8 cellular contexts compared by ENCODE assay signal in genomic region chr6:57090458-57091067, GRCh38. TPM values are rescaled to one million over a fixed set of nuclear protein-coding genes. Genes with fewer than 3 reads are reported as not detected.
A peak's percentile ranks its signal among the peaks of the same experiment; 100 is the strongest.
DNase-seq lines count a peak whose midpoint lies in the region; ATAC-seq, FAIRE-seq and TF ChIP-seq lines count a peak whose summit lies in the region.
"Not testable (repeated sequence)": the region's sequence is repeated elsewhere in the genome, so short reads cannot be mapped to it uniquely, and the experiment has no call there.

No MANE protein-coding gene starts in this region.

- TF ChIP-seq POLR2A in HepG2 (IDR thresholded peaks at IDR 0.05; ENCODE audit: insufficient read depth in 1 of 2, low read depth in 2 of 2, low read length in 2 of 2) = not testable (repeated sequence)

- peak overlapping the region in 5 of 7 donors; percentile 82 to 94 (median 90) for H3K4me3 Mint-ChIP-seq in CD8-positive, alpha-beta memory T cell
- H3K4me3 Mint-ChIP-seq in activated B cell treated with CpG ODN at 0.5 μM for 24 hours (peak overlapping the region; percentile 86), chondrocyte (ENCODE audit: unreplicated experiment) (peak overlapping the region; percentile 83)
- H3K4me3 Mint-ChIP-seq in stimulated activated effector memory CD8-positive, alpha-beta T cell treated with anti-CD3 and anti-CD28 coated beads, Interleukin-12 subunit alpha, Interleukin-12 subunit beta, amount 100 ng/mL, for 72 hours = peak overlapping the region; percentile 74

- BruUV-seq in HepG2 (replicated peaks; lab: Mats Ljungman, UMichigan) = TSS peak; percentile 65

- CTCF ChIA-PET in CD8-positive, alpha-beta memory T cell (lab: Charles Lee); activated B cell treated with CpG ODN at 0.5 μM for 24 hours (lab: Charles Lee); HepG2 (lab: Yijun Ruan, JAX; ENCODE audit: low intra/inter-chr PET ratio, low total read pairs): not testable (repeated sequence)

- H3K9me3 ChIP-seq in CD8-positive, alpha-beta memory T cell (ENCODE audit: low read length); HepG2 (ENCODE audit: low read length): not testable (repeated sequence)

- not testable (repeated sequence) for H3K4me3 ChIP-seq in CD8-positive, alpha-beta memory T cell (ENCODE audit: low read length); HepG2 (replicated peaks in 1 of 3; ENCODE audit: insufficient read depth in 1 of 3, low read depth in 2 of 3, low read length in 3 of 3)

- H3K9me3 Mint-ChIP-seq in CD8-positive, alpha-beta memory T cell; activated B cell treated with CpG ODN at 0.5 μM for 24 hours; chondrocyte (ENCODE audit: low read depth); stimulated activated effector memory CD8-positive, alpha-beta T cell treated with anti-CD3 and anti-CD28 coated beads, Interleukin-12 subunit alpha, Interleukin-12 subunit beta, amount 100 ng/mL, for 72 hours: not testable (repeated sequence)

- not testable (repeated sequence) for TF ChIP-seq RAD21 in HepG2 (CRISPR knock-in tag; IDR thresholded peaks at IDR 0.05)

- peak overlapping the region in 1 of 8 donors; percentile 97 for H3K27ac Mint-ChIP-seq in CD8-positive, alpha-beta memory T cell
- not testable (repeated sequence) for H3K27ac Mint-ChIP-seq in activated B cell treated with CpG ODN at 0.5 μM for 24 hours; chondrocyte (ENCODE audit: unreplicated experiment)
- peak overlapping the region; percentile 74 for H3K27ac Mint-ChIP-seq in stimulated activated effector memory CD8-positive, alpha-beta T cell treated with anti-CD3 and anti-CD28 coated beads, Interleukin-12 subunit alpha, Interleukin-12 subunit beta, amount 100 ng/mL, for 72 hours

- not testable (repeated sequence) for H3K27me3 ChIP-seq in CD8-positive, alpha-beta memory T cell (ENCODE audit: insufficient read depth, low read length, poor library complexity, severe bottlenecking); HepG2 (ENCODE audit: control insufficient read depth in 1 of 2, insufficient read depth in 2 of 2, low read length in 2 of 2)

- in situ Hi-C loops in HepG2 (cut with HindIII; ENCODE audit: extremely low pct_ligation_motif_present, low pct_unique_long_range_greater_than_20kb) = not testable (repeated sequence)

- not testable (repeated sequence) for H3K4me2 ChIP-seq in HepG2 (ENCODE audit: low read depth, low read length)

- not testable (repeated sequence) for H3K9ac ChIP-seq in HepG2 (ENCODE audit: insufficient read depth, low read depth, low read length)

- H3K36me3 ChIP-seq in CD8-positive, alpha-beta memory T cell (ENCODE audit: insufficient read depth, low read length); HepG2 (replicated peaks in 1 of 2; ENCODE audit: control insufficient read depth in 1 of 2, insufficient read depth in 2 of 2, low read length in 2 of 2): not testable (repeated sequence)

- not testable (repeated sequence) for TF ChIP-seq CTCF in activated B cell treated with CpG ODN at 0.5 μM for 24 hours (IDR thresholded peaks at IDR 0.05); chondrocyte (IDR thresholded peaks at IDR 0.05); HepG2 (CRISPR knock-in tag; IDR thresholded peaks at IDR 0.05)

- intact Hi-C loops in activated B cell treated with CpG ODN at 0.5 μM for 24 hours (cut with micrococcal nuclease) (loop anchor here (1.0 kb wide), 2 partner anchors 132 to 227 kb away; partner anchors contain the start of genes PRIM2 and RAB23), HepG2 (cut with micrococcal nuclease; ENCODE audit: unreplicated experiment) (loop anchor here (10.0 kb wide), 2 partner anchors 136 to 224 kb away; partner anchors contain the start of genes BEND6 and PRIM2)

- not testable (repeated sequence) for H2AFZ ChIP-seq in HepG2 (ENCODE audit: low read length)

- TF ChIP-seq EP300 in HepG2 (IDR thresholded peaks at IDR 0.05; ENCODE audit: low read depth in 2 of 2, low read length in 2 of 2); HepG2 (CRISPR knock-in tag; IDR thresholded peaks at IDR 0.05; ENCODE audit: borderline replicate concordance): not testable (repeated sequence)

- no CpG with 5 or more reads among the region's 27 CpGs for WGBS in HepG2 (ENCODE audit: low lambda C conversion rate)

- peaks cover 31% of the 10 kb centered on the region for H3K4me1 ChIP-seq in CD8-positive, alpha-beta memory T cell (ENCODE audit: insufficient read depth, low read length)
- peaks cover 74% of the 10 kb centered on the region for H3K4me1 ChIP-seq in HepG2 (ENCODE audit: insufficient read depth, low read length)

- H3K36me3 Mint-ChIP-seq in CD8-positive, alpha-beta memory T cell = peaks cover 0 to 29% (median 0%) of the 10 kb centered on the region in 3 donors
- H3K36me3 Mint-ChIP-seq in activated B cell treated with CpG ODN at 0.5 μM for 24 hours (ENCODE audit: low read depth) = peaks cover 27% of the 10 kb centered on the region
- not testable (repeated sequence) for H3K36me3 Mint-ChIP-seq in chondrocyte (ENCODE audit: low read depth)
- peaks cover 52% of the 10 kb centered on the region for H3K36me3 Mint-ChIP-seq in stimulated activated effector memory CD8-positive, alpha-beta T cell treated with anti-CD3 and anti-CD28 coated beads, Interleukin-12 subunit alpha, Interleukin-12 subunit beta, amount 100 ng/mL, for 72 hours

- peaks cover 43% of the 10 kb centered on the region for H3K79me2 ChIP-seq in HepG2 (ENCODE audit: insufficient read depth, low read length)

- DNase-seq in CD8-positive, alpha-beta memory T cell; activated B cell treated with CpG ODN at 0.5 μM for 24 hours; chondrocyte (ENCODE audit: low spot score); HepG2 (ENCODE audit: low spot score); stimulated activated effector memory CD8-positive, alpha-beta T cell treated with anti-CD3 and anti-CD28 coated beads, Interleukin-12 subunit alpha, Interleukin-12 subunit beta, amount 100 ng/mL, for 72 hours (ENCODE audit: low spot score in 2 of 2): not testable (repeated sequence)

- ATAC-seq in GM19438 (IDR thresholded peaks at IDR 0.05; ENCODE audit: low read depth, unreplicated experiment) (peak; percentile 17), HG02798 (IDR thresholded peaks at IDR 0.05; ENCODE audit: poor library complexity, unreplicated experiment) (peak; percentile 6), HG03457 (IDR thresholded peaks at IDR 0.05; ENCODE audit: unreplicated experiment) (peak; percentile 0), activated B cell treated with CpG ODN at 0.5 μM for 24 hours (ENCODE audit: low read depth) (peak; percentile 1), HepG2 (peak; percentile 53)
- peak; percentile 5 for ATAC-seq in stimulated activated effector memory CD8-positive, alpha-beta T cell treated with anti-CD3 and anti-CD28 coated beads, Interleukin-12 subunit alpha, Interleukin-12 subunit beta, amount 100 ng/mL, for 72 hours

- POLR2A ChIA-PET in CD8-positive, alpha-beta memory T cell (lab: Charles Lee); activated B cell treated with CpG ODN at 0.5 μM for 24 hours (lab: Charles Lee): not testable (repeated sequence)
- POLR2A ChIA-PET in HepG2 (lab: Yijun Ruan, JAX) = interaction anchor here (1.4 kb wide), 1 partner anchor 52 kb away, joined by 6 read pairs; no protein-coding TSS in a partner anchor

- not testable (repeated sequence) for FAIRE-seq in HepG2 (lab: Jason Lieb, UNC)

- H3K27ac ChIP-seq in CD8-positive, alpha-beta memory T cell (ENCODE audit: low read depth, low read length); HepG2 (ENCODE audit: extremely low read length, insufficient read depth, low read length): not testable (repeated sequence)

- not testable (repeated sequence) for H3K27me3 Mint-ChIP-seq in CD8-positive, alpha-beta memory T cell; activated B cell treated with CpG ODN at 0.5 μM for 24 hours; chondrocyte (ENCODE audit: low read depth)

- H4K20me1 ChIP-seq in HepG2 (ENCODE audit: insufficient read depth, low read length) = peaks cover 40% of the 10 kb centered on the region

- peaks cover 35 to 49% (median 49%) of the 10 kb centered on the region in 3 donors for H3K4me1 Mint-ChIP-seq in CD8-positive, alpha-beta memory T cell
- H3K4me1 Mint-ChIP-seq in activated B cell treated with CpG ODN at 0.5 μM for 24 hours (peaks cover 31% of the 10 kb centered on the region), chondrocyte (ENCODE audit: low read depth) (peaks cover 47% of the 10 kb centered on the region)
- peaks cover 37% of the 10 kb centered on the region for H3K4me1 Mint-ChIP-seq in stimulated activated effector memory CD8-positive, alpha-beta T cell treated with anti-CD3 and anti-CD28 coated beads, Interleukin-12 subunit alpha, Interleukin-12 subunit beta, amount 100 ng/mL, for 72 hours

RNA-seq across cellular contexts. Expression of gene ZNF451, which starts 0.6 kb away (rescaled TPM):
- 10 to 100 TPM; 47.4 to 48.7 TPM for total RNA-seq in CD8-positive, alpha-beta memory T cell
- polyA plus RNA-seq in CD8-positive, alpha-beta memory T cell = 22.1 TPM
- total RNA-seq in activated B cell treated with CpG ODN at 0.5 μM for 24 hours = 66.9 and 71.9 TPM in 2 replicates
- total RNA-seq in chondrocyte = 45.4 to 60.7 TPM (median 45.5 TPM) in 3 replicates
- 65.7 and 104 TPM in 2 replicates for total RNA-seq in HepG2 (2016; rRNA removed; fragmentation: Illumina TruSeq; extraction: Trizol)
- total RNA-seq in HepG2 (2016; cell fraction: cytosol; rRNA removed; fragmentation: Illumina TruSeq; extraction: Trizol; ENCODE audit: low read depth) = 24.7 and 26.5 TPM in 2 replicates
- 63.5 and 86.7 TPM in 2 replicates for total RNA-seq in HepG2 (2016; cell fraction: insoluble cytoplasmic fraction; rRNA removed; fragmentation: Illumina TruSeq; extraction: Trizol)
- total RNA-seq in HepG2 (2016; cell fraction: membrane; rRNA removed; fragmentation: Illumina TruSeq; extraction: Trizol) = 25.8 and 28.9 TPM in 2 replicates
- total RNA-seq in HepG2 (2016; cell fraction: nucleus; rRNA removed; fragmentation: Illumina TruSeq; extraction: Trizol) = 114 and 121 TPM in 2 replicates
- polyA plus RNA-seq in HepG2 (2011; rRNA removed) = 26.8 and 32.1 TPM in 2 replicates
- 11.2 and 15.5 TPM in 2 replicates for polyA plus RNA-seq in HepG2 (2011; cell fraction: cytosol; rRNA removed)
- 31.4 and 36.5 TPM in 2 replicates for polyA plus RNA-seq in HepG2 (2011; cell fraction: nucleus; rRNA removed)
- polyA plus RNA-seq in HepG2 (2012) = 19.2 and 24.0 TPM in 2 replicates
- 2.4 and 2.9 TPM in 2 replicates for polyA plus RNA-seq in HepG2 (2016; cell fraction: cytosol; fragmentation: Illumina TruSeq; extraction: Trizol; ENCODE audit: low read depth)
- 26.3 and 29.7 TPM in 2 replicates for polyA plus RNA-seq in HepG2 (2016; cell fraction: insoluble cytoplasmic fraction; fragmentation: Illumina TruSeq; extraction: Trizol; ENCODE audit: low read depth)
- polyA plus RNA-seq in HepG2 (2016; cell fraction: membrane; fragmentation: Illumina TruSeq; extraction: Trizol; ENCODE audit: low read depth) = 4.3 and 5.0 TPM in 2 replicates
- 58.1 and 64.8 TPM in 2 replicates for polyA plus RNA-seq in HepG2 (2016; cell fraction: nucleus; fragmentation: Illumina TruSeq; extraction: Trizol; ENCODE audit: insufficient read depth, low read depth)
- polyA minus RNA-seq in HepG2 (2011; rRNA and poly(A)+ RNA removed; ENCODE audit: low replicate concordance) = 41.3 and 48.2 TPM in 2 replicates
- 47.5 and 51.5 TPM in 2 replicates for polyA minus RNA-seq in HepG2 (2011; cell fraction: cytosol; rRNA and poly(A)+ RNA removed)
- polyA minus RNA-seq in HepG2 (2011; cell fraction: nucleus; rRNA and poly(A)+ RNA removed) = 297 and 303 TPM in 2 replicates

RNA-seq across cellular contexts. Expression of gene KIAA1586, which starts 44.1 kb away (rescaled TPM):
- 10 to 100 TPM; 18.5 to 19.0 TPM for total RNA-seq in CD8-positive, alpha-beta memory T cell
- 8.1 TPM for polyA plus RNA-seq in CD8-positive, alpha-beta memory T cell
- total RNA-seq in activated B cell treated with CpG ODN at 0.5 μM for 24 hours = 12.7 and 15.2 TPM in 2 replicates
- 12.6 to 18.6 TPM (median 13.4 TPM) in 3 replicates for total RNA-seq in chondrocyte
- total RNA-seq in HepG2 (2016; rRNA removed; fragmentation: Illumina TruSeq; extraction: Trizol) = 16.9 and 24.7 TPM in 2 replicates
- 7.8 and 11.1 TPM in 2 replicates for total RNA-seq in HepG2 (2016; cell fraction: cytosol; rRNA removed; fragmentation: Illumina TruSeq; extraction: Trizol; ENCODE audit: low read depth)
- 17.9 and 29.0 TPM in 2 replicates for total RNA-seq in HepG2 (2016; cell fraction: insoluble cytoplasmic fraction; rRNA removed; fragmentation: Illumina TruSeq; extraction: Trizol)
- total RNA-seq in HepG2 (2016; cell fraction: membrane; rRNA removed; fragmentation: Illumina TruSeq; extraction: Trizol) = 6.8 and 11.8 TPM in 2 replicates
- 23.4 and 25.1 TPM in 2 replicates for total RNA-seq in HepG2 (2016; cell fraction: nucleus; rRNA removed; fragmentation: Illumina TruSeq; extraction: Trizol)
- 4.2 and 5.5 TPM in 2 replicates for polyA plus RNA-seq in HepG2 (2011; rRNA removed)
- polyA plus RNA-seq in HepG2 (2011; cell fraction: cytosol; rRNA removed) = 1.4 and 2.3 TPM in 2 replicates
- 2.3 and 3.1 TPM in 2 replicates for polyA plus RNA-seq in HepG2 (2011; cell fraction: nucleus; rRNA removed)
- 6.5 and 13.4 TPM in 2 replicates for polyA plus RNA-seq in HepG2 (2012)
- 5.2 and 5.6 TPM in 2 replicates for polyA plus RNA-seq in HepG2 (2016; cell fraction: cytosol; fragmentation: Illumina TruSeq; extraction: Trizol; ENCODE audit: low read depth)
- 25.7 and 32.0 TPM in 2 replicates for polyA plus RNA-seq in HepG2 (2016; cell fraction: insoluble cytoplasmic fraction; fragmentation: Illumina TruSeq; extraction: Trizol; ENCODE audit: low read depth)
- polyA plus RNA-seq in HepG2 (2016; cell fraction: membrane; fragmentation: Illumina TruSeq; extraction: Trizol; ENCODE audit: low read depth) = 6.6 and 8.4 TPM in 2 replicates
- polyA plus RNA-seq in HepG2 (2016; cell fraction: nucleus; fragmentation: Illumina TruSeq; extraction: Trizol; ENCODE audit: insufficient read depth, low read depth) = 20.4 and 25.6 TPM in 2 replicates
- polyA minus RNA-seq in HepG2 (2011; rRNA and poly(A)+ RNA removed; ENCODE audit: low replicate concordance) = 0.91 and 0.94 TPM in 2 replicates
- 5.5 and 6.0 TPM in 2 replicates for polyA minus RNA-seq in HepG2 (2011; cell fraction: cytosol; rRNA and poly(A)+ RNA removed)
- 24.6 and 25.6 TPM in 2 replicates for polyA minus RNA-seq in HepG2 (2011; cell fraction: nucleus; rRNA and poly(A)+ RNA removed)

Comparison
In these comparisons a context has a peak if more than half of its experiments do, and no peak if none do; other contexts are left out.
1. ATAC-seq: peak in every context shown above with its lines; median percentile 53 in HepG2; 17 in GM19438; 6 in HG02798; 5 in stimulated activated effector memory CD8-positive, alpha-beta T cell treated with anti-CD3 and anti-CD28 coated beads, Interleukin-12 subunit alpha, Interleukin-12 subunit beta, amount 100 ng/mL, for 72 hours; 1 in activated B cell treated with CpG ODN at 0.5 μM for 24 hours; 0 in HG03457.